11 cellular contexts compared by ENCODE assay signal in genomic region chr15:63306480-63307073, GRCh38.
"Had no signal": no experiment of that assay in that cellular context is flagged by ENCODE, and none has a peak within 500 bp of the region (broad histone marks: within the 10 kb centered on the region; RNA-seq: fewer than 3 reads in every experiment).

No MANE protein-coding gene starts in this region.

- H3K27me3 ChIP-seq: dorsolateral prefrontal cortex, uterus had no signal

- H3K4me1 ChIP-seq: uterus had no signal

- H3K36me3 ChIP-seq: uterus had no signal

- DNase-seq: activated CD4-positive, alpha-beta memory T cell treated with anti-CD3 and anti-CD28 coated beads, Interleukin-2, amount 10 ng/mL, durations not matched to agents 7 days and 5 days; activated CD4-positive, CD25-positive, alpha-beta regulatory T cell treated with anti-CD3 and anti-CD28 coated beads, Interleukin-2, amount 50 U/mL, for 72 hours; activated naive CD8-positive, alpha-beta T cell treated with anti-CD3 and anti-CD28 coated beads, Interleukin-2, amount 10 ng/mL, durations not matched to agents 7 days and 5 days; activated T-cell treated with anti-CD3 and anti-CD28 coated beads, Interleukin-2, amount 50 U/mL, for 48 hours; anterior cingulate cortex; dorsolateral prefrontal cortex; glutamatergic neuron; left ventricle myocardium superior; mesendoderm; small intestine; uterus had no signal

- H3K4me3 ChIP-seq: dorsolateral prefrontal cortex, uterus had no signal

- FAIRE-seq: small intestine had no signal

- H3K9me3 ChIP-seq: uterus had no signal

- H3K27ac ChIP-seq: dorsolateral prefrontal cortex, uterus had no signal

- ATAC-seq: left ventricle myocardium superior had no signal
